18 cellular contexts compared by ENCODE assay signal in the genomic region with DNA sequence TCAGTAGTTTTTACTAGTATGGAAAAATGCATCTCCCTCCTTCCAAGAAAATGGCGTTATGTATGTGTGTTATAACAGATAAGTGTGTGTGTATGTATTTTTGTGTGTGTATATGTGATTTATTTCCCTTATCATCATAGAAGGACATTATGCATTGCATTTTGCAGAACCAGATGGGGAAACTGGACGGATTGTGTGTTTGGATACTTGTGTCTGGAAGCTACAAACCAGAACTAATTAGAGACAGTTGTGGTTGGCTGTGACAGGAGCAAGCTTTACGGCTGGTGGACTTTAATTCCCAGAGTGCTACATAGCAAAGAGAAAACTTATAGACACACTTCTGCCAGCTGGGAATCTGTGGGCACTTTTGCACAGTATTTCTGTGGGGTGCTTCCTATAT.
A peak's percentile ranks its signal among the peaks of the same experiment; 100 is the strongest.
DNase-seq lines count a peak whose midpoint lies in the region; ATAC-seq and TF ChIP-seq lines count a peak whose summit lies in the region.
"Had no signal": no experiment of that assay in that cellular context is flagged by ENCODE, and none has a peak within 500 bp of the region (broad histone marks: within the 10 kb centered on the region; RNA-seq: fewer than 3 reads in every experiment).

No MANE protein-coding gene starts in this region.

- peaks cover 10% of the 10 kb centered on the region for H3K4me1 ChIP-seq in BE2C
- H3K4me1 ChIP-seq in SK-N-SH (ENCODE audit: control insufficient read depth in 1 of 2, insufficient read depth in 2 of 2, low read depth in 1 of 2, low read length in 1 of 2) = peaks cover 0 to 4% of the 10 kb centered on the region in 2 experiments; a peak in 2 of 4 replicates
- H3K4me1 ChIP-seq in thyroid gland = no peaks in the 10 kb centered on the region

- H2AFZ ChIP-seq in SK-N-SH (ENCODE audit: low read depth) = no peak overlapping the region

- CTCF ChIA-PET in SK-N-SH (lab: Yijun Ruan, JAX) = interaction anchor here (0.5 to 1.5 kb wide), 7 partner anchors 9 to 259 kb away, joined by 3 to 5 read pairs (median 4); no protein-coding TSS in a partner anchor

- TF ChIP-seq EP300 in SK-N-SH (IDR thresholded peaks at IDR 0.05; ENCODE audit: borderline replicate concordance in 1 of 2, low read depth in 1 of 2, low read length in 1 of 2) = peak; percentile 31 to 100; a peak in 2 of 4 replicates

- H3K4me3 ChIP-seq in BE2C (ENCODE audit: low read depth, low read length) (no peak overlapping the region), SK-N-SH (ENCODE audit: low read depth in 2 of 2, low read length in 1 of 2) (no peak overlapping the region), thyroid gland (replicated peaks in 1 of 3) (no peak overlapping the region)

- H3K36me3 ChIP-seq in BE2C = no peaks in the 10 kb centered on the region
- H3K36me3 ChIP-seq in SK-N-SH (replicated peaks in 1 of 2; ENCODE audit: control insufficient read depth in 1 of 2, insufficient read depth in 2 of 2, low read length in 1 of 2) = no peaks in the 10 kb centered on the region
- H3K36me3 ChIP-seq in thyroid gland = no peaks in the 10 kb centered on the region

- TF ChIP-seq CTCF in BE2C (IDR thresholded peaks at IDR 0.05; ENCODE audit: low read depth, low read length) (no peak), SK-N-SH (IDR thresholded peaks at IDR 0.05) (no peak), thyroid gland (IDR thresholded peaks at IDR 0.05) (no peak)

- H3K27ac ChIP-seq in SK-N-SH (ENCODE audit: low read depth in 2 of 2, low read length in 1 of 2) (peak overlapping the region in 1 of 2 experiments; percentile 99; a peak in 2 of 4 replicates), thyroid gland (no peak overlapping the region)

- TF ChIP-seq POLR2A in thyroid gland (IDR thresholded peaks at IDR 0.05) = no peak

- H3K9me3 ChIP-seq in BE2C = no peaks in the 10 kb centered on the region
- H3K9me3 ChIP-seq in SK-N-SH = no peaks in the 10 kb centered on the region
- H3K9me3 ChIP-seq in thyroid gland = no peaks in the 10 kb centered on the region

- no peaks in the 10 kb centered on the region for H4K20me1 ChIP-seq in SK-N-SH (ENCODE audit: insufficient read depth)

- POLR2A ChIA-PET in SK-N-SH (lab: Yijun Ruan, JAX) = interaction anchor here (0.7 to 1.8 kb wide), 11 partner anchors 9 to 509 kb away, joined by 3 to 6 read pairs (median 4); no protein-coding TSS in a partner anchor

- peak; percentile 53 for DNase-seq in BE2C
- peak; percentile 25 for DNase-seq in NCI-H1694 (lab: John Stamatoyannopoulos, UW)
- peak; percentile 0 for DNase-seq in RPMI7951 (ENCODE audit: low read depth)
- DNase-seq in SK-N-SH = peak; percentile 41
- DNase-seq in putamen (ENCODE audit: low spot score) = no peak
- DNase-seq in NOMO-1 treated with dmso at 0.1 percent for 144 hours (lab: John Stamatoyannopoulos, UW; ENCODE audit: unreplicated experiment) = no peak
- no peak for DNase-seq in thyroid gland
- DNase-seq: C1 segment of cervical spinal cord; CD4-positive, CD25-positive, alpha-beta regulatory T cell; CD8-positive, alpha-beta memory T cell; COR-L47; DMS79 treated with DMSO at 0.1 percent for 48 hours; GF-D8; GOT3; H7; HFFc6 had no signal

- no peaks in the 10 kb centered on the region for H3K79me2 ChIP-seq in SK-N-SH (ENCODE audit: insufficient read depth)

- peak; percentile 54 for TF ChIP-seq RAD21 in SK-N-SH (IDR thresholded peaks at IDR 0.05; ENCODE audit: low read length)

- 8% methylated on average over 3 of the region's 3 CpGs for WGBS in SK-N-SH (ENCODE audit: low lambda C conversion rate)
- WGBS in thyroid gland, 2 donors = 60 to 65% methylated on average over 3 of the region's 3 CpGs

- intact Hi-C loops in thyroid gland (cut with DNase I) = no loop called here

- H3K9ac ChIP-seq in SK-N-SH = no peak overlapping the region

- H3K4me2 ChIP-seq in SK-N-SH = no peak overlapping the region

- no peak for ATAC-seq in HG03196 (IDR thresholded peaks at IDR 0.05; ENCODE audit: unreplicated experiment)
- ATAC-seq: HCT116 had no signal

- H3F3A ChIP-seq in SK-N-SH (replicated peaks; ENCODE audit: insufficient read depth) = no peaks in the 10 kb centered on the region

- H3K9me2 ChIP-seq in SK-N-SH = no peaks in the 10 kb centered on the region

- no peaks in the 10 kb centered on the region for H3K27me3 ChIP-seq in BE2C
- no peaks in the 10 kb centered on the region for H3K27me3 ChIP-seq in SK-N-SH (ENCODE audit: insufficient read depth)
- no peaks in the 10 kb centered on the region for H3K27me3 ChIP-seq in thyroid gland

TF ChIP-seq in SK-N-SH, 30 proteins besides CTCF, POLR2A, EP300 and RAD21 (continues in another document):
- TF ChIP-seq TAF1 (IDR thresholded peaks at IDR 0.05; ENCODE audit: borderline replicate concordance, low read depth, low read length) (no peak), GABPA (IDR thresholded peaks at IDR 0.05; ENCODE audit: low read depth) (no peak), RCOR1 (IDR thresholded peaks at IDR 0.05; ENCODE audit: low read length) (peak; percentile 92; the same call in 1 of the 2 replicates), IRF3 (IDR thresholded peaks at IDR 0.05; ENCODE audit: low read depth, low read length) (no peak), USF2 (IDR thresholded peaks at IDR 0.05; ENCODE audit: borderline replicate concordance, low read depth, low read length) (no peak), JUND (IDR thresholded peaks at IDR 0.05) (no peak), GATA2 (CRISPR knock-in tag; IDR thresholded peaks at IDR 0.05) (peak; percentile 90), FOXM1 (IDR thresholded peaks at IDR 0.05; ENCODE audit: low read depth) (no peak; the same call in 1 of the 2 replicates), TEAD4 (IDR thresholded peaks at IDR 0.05; ENCODE audit: borderline replicate concordance, insufficient read depth) (no peak), YY1 (IDR thresholded peaks at IDR 0.05; ENCODE audit: low read depth) (no peak), NFIC (IDR thresholded peaks at IDR 0.05; ENCODE audit: borderline replicate concordance) (no peak), EZH2phosphoT487 (IDR thresholded peaks at IDR 0.05; ENCODE audit: borderline replicate concordance, low read depth) (no peak), MXI1 (IDR thresholded peaks at IDR 0.05; ENCODE audit: low read depth, low read length) (peak; percentile 56; the same call in 1 of the 2 replicates), FOXJ3 (CRISPR knock-in tag; IDR thresholded peaks at IDR 0.05) (peak; percentile 97), ELF1 (IDR thresholded peaks at IDR 0.05) (no peak), RFX5 (IDR thresholded peaks at IDR 0.05; ENCODE audit: low read length) (0 out of 2 replicates have a peak, but pooled peaks have one; percentile 15), CHD2 (IDR thresholded peaks at IDR 0.05; ENCODE audit: low read length, partially characterized antibody) (peak; percentile 80), SMC3 (IDR thresholded peaks at IDR 0.05; ENCODE audit: low read depth, low read length) (no peak)
- TF ChIP-seq, protein P1, sequence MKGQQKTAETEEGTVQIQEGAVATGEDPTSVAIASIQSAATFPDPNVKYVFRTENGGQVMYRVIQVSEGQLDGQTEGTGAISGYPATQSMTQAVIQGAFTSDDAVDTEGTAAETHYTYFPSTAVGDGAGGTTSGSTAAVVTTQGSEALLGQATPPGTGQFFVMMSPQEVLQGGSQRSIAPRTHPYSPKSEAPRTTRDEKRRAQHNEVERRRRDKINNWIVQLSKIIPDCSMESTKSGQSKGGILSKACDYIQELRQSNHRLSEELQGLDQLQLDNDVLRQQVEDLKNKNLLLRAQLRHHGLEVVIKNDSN (IDR thresholded peaks at IDR 0.05; ENCODE audit: borderline replicate concordance, low read depth) = no peak
- TF ChIP-seq, protein P2, sequence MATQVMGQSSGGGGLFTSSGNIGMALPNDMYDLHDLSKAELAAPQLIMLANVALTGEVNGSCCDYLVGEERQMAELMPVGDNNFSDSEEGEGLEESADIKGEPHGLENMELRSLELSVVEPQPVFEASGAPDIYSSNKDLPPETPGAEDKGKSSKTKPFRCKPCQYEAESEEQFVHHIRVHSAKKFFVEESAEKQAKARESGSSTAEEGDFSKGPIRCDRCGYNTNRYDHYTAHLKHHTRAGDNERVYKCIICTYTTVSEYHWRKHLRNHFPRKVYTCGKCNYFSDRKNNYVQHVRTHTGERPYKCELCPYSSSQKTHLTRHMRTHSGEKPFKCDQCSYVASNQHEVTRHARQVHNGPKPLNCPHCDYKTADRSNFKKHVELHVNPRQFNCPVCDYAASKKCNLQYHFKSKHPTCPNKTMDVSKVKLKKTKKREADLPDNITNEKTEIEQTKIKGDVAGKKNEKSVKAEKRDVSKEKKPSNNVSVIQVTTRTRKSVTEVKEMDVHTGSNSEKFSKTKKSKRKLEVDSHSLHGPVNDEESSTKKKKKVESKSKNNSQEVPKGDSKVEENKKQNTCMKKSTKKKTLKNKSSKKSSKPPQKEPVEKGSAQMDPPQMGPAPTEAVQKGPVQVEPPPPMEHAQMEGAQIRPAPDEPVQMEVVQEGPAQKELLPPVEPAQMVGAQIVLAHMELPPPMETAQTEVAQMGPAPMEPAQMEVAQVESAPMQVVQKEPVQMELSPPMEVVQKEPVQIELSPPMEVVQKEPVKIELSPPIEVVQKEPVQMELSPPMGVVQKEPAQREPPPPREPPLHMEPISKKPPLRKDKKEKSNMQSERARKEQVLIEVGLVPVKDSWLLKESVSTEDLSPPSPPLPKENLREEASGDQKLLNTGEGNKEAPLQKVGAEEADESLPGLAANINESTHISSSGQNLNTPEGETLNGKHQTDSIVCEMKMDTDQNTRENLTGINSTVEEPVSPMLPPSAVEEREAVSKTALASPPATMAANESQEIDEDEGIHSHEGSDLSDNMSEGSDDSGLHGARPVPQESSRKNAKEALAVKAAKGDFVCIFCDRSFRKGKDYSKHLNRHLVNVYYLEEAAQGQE (IDR thresholded peaks at IDR 0.05; ENCODE audit: low read depth, low read length) = no peak

Comparison
In these comparisons a context has a peak if more than half of its experiments do, and no peak if none do; other contexts are left out.
1. DNase-seq: peak in BE2C (single experiment), NCI-H1694 (single experiment), RPMI7951 (single experiment) and SK-N-SH (single experiment); none in putamen (single experiment), NOMO-1 treated with dmso at 0.1 percent for 144 hours (single experiment) and thyroid gland (0 of 2).